Comparison of ENCODE assay signal across 25 cellular contexts in the genomic region with DNA sequence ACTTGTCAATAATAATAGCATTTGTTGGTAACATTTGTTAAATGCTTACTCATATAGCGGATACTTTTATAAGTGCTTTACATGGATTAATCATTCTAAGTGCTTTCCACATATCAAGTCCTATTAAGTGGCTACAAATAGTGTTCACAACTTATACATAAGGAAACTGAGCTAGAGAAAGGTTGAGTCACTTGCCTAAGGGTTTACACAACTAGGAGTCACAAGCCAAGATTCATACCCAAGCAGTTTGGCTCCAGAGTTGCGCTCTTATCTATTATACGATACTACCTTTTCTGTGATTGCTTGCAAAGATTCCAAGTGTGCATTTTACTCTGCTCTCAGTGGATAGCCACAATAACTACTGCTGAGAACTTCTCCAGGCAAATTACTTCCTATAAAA.
DNase-seq lines count a peak whose midpoint lies in the region; ATAC-seq, FAIRE-seq and TF ChIP-seq lines count a peak whose summit lies in the region.
"Had no signal": no experiment of that assay in that cellular context is flagged by ENCODE, and none has a peak within 500 bp of the region (broad histone marks: within the 10 kb centered on the region; RNA-seq: fewer than 3 reads in every experiment).

No MANE protein-coding gene starts in this region.

- H3K9me3 ChIP-seq in breast epithelium (no peaks in the 10 kb centered on the region), keratinocyte (ENCODE audit: control insufficient read depth, low read depth, low read length) (no peaks in the 10 kb centered on the region), upper lobe of right lung (no peaks in the 10 kb centered on the region)
- H3K9me3 ChIP-seq: SJCRH30 had no signal

- CTCF ChIA-PET in MCF 10A (lab: Yijun Ruan, JAX), result interaction anchor here (0.6 kb wide), 1 partner anchor 726 kb away, joined by 3 read pairs; no protein-coding TSS in a partner anchor

- peaks cover 26% of the 10 kb centered on the region for H3K27me3 Mint-ChIP-seq in MCF 10A (ENCODE audit: insufficient read depth, unreplicated experiment)

- dilution Hi-C loops in keratinocyte (cut with MboI; ENCODE audit: extremely low pct_ligation_motif_present, low sequenced_read_pairs), result no loop called here

- H3K9me3 Mint-ChIP-seq in MCF 10A (ENCODE audit: unreplicated experiment), result no peaks in the 10 kb centered on the region
- H3K9me3 Mint-ChIP-seq: CD8-positive, alpha-beta T cell had no signal

- H3K36me3 ChIP-seq in breast epithelium (no peaks in the 10 kb centered on the region), keratinocyte (ENCODE audit: control insufficient read depth in 2 of 2, extremely low read depth in 1 of 2, insufficient read depth in 2 of 2, low read length in 2 of 2) (no peaks in the 10 kb centered on the region), upper lobe of right lung (no peaks in the 10 kb centered on the region)
- H3K36me3 ChIP-seq: SJCRH30 had no signal

- no peaks in the 10 kb centered on the region for H3K36me3 Mint-ChIP-seq in MCF 10A (ENCODE audit: insufficient read depth, unreplicated experiment)
- H3K36me3 Mint-ChIP-seq: CD8-positive, alpha-beta T cell had no signal

- no peaks in the 10 kb centered on the region for H3K79me2 ChIP-seq in keratinocyte (ENCODE audit: control insufficient read depth, insufficient read depth, low read length)

- peak; percentile 33 for ATAC-seq in upper lobe of right lung
- ATAC-seq: CD8-positive, alpha-beta T cell; Panc1 had no signal

- intact Hi-C loops in MCF 10A (cut with micrococcal nuclease) (no loop called here), breast epithelium (cut with DNase I; ENCODE audit: low total_unique reads) (no loop called here), upper lobe of right lung (cut with DNase I) (no loop called here)

- H2AFZ ChIP-seq in keratinocyte (ENCODE audit: control insufficient read depth, low read length), result no peak overlapping the region

- H3K4me3 Mint-ChIP-seq in MCF 10A (ENCODE audit: unreplicated experiment), result no peak overlapping the region
- H3K4me3 Mint-ChIP-seq: CD8-positive, alpha-beta T cell had no signal

- POLR2A ChIA-PET in MCF 10A (lab: Yijun Ruan, JAX), result no interaction called here

- no peak overlapping the region for H3K9ac ChIP-seq in keratinocyte (ENCODE audit: control insufficient read depth, extremely low read depth, insufficient read depth, low read length)

- H3K4me1 ChIP-seq in breast epithelium (no peaks in the 10 kb centered on the region), keratinocyte (ENCODE audit: control insufficient read depth, extremely low read depth, insufficient read depth, low read length) (peaks cover 13% of the 10 kb centered on the region), upper lobe of right lung (no peaks in the 10 kb centered on the region)
- H3K4me1 ChIP-seq: SJCRH30 had no signal

- H3K27me3 ChIP-seq in breast epithelium (no peaks in the 10 kb centered on the region), keratinocyte (ENCODE audit: control insufficient read depth, extremely low read depth, insufficient read depth, low read length) (no peaks in the 10 kb centered on the region), upper lobe of right lung (no peaks in the 10 kb centered on the region)
- H3K27me3 ChIP-seq: SJCRH30 had no signal

- no TSS peak for BruUV-seq in MCF 10A (replicated peaks; lab: Mats Ljungman, UMichigan)

- H3K27ac Mint-ChIP-seq in MCF 10A (ENCODE audit: low read depth, unreplicated experiment), result no peak overlapping the region
- H3K27ac Mint-ChIP-seq: CD8-positive, alpha-beta T cell had no signal

- TF ChIP-seq POLR2A in breast epithelium (IDR thresholded peaks at IDR 0.05), result no peak

- H3K4me1 Mint-ChIP-seq in MCF 10A (ENCODE audit: insufficient read depth, unreplicated experiment), result no peaks in the 10 kb centered on the region

- FAIRE-seq in keratinocyte (lab: Jason Lieb, UNC), result peak; percentile 61
- FAIRE-seq: G401.6, GM12892 had no signal

- H3K4me3 ChIP-seq in breast epithelium (no peak overlapping the region), keratinocyte (ENCODE audit: control insufficient read depth in 2 of 3, extremely low read depth in 1 of 3, insufficient read depth in 2 of 3, low read depth in 1 of 3, low read length in 3 of 3) (no peak overlapping the region), upper lobe of right lung (no peak overlapping the region)
- H3K4me3 ChIP-seq: SJCRH30 had no signal

- no peak overlapping the region for H3K27ac ChIP-seq in breast epithelium
- no peak overlapping the region for H3K27ac ChIP-seq in epithelial cell of prostate
- H3K27ac ChIP-seq in keratinocyte (ENCODE audit: control insufficient read depth, insufficient read depth, low read length), result no peak overlapping the region
- H3K27ac ChIP-seq in upper lobe of right lung, result no peak overlapping the region
- H3K27ac ChIP-seq: 22Rv1, SJCRH30 had no signal

- H4K20me1 ChIP-seq in keratinocyte (ENCODE audit: control insufficient read depth, extremely low read depth, insufficient read depth, low read length), result no peaks in the 10 kb centered on the region

- no peaks in the 10 kb centered on the region for H3K9me1 ChIP-seq in keratinocyte (ENCODE audit: control insufficient read depth, extremely low read depth, insufficient read depth, low read length)

- peak overlapping the region; percentile 27 for H3K4me2 ChIP-seq in keratinocyte (ENCODE audit: control insufficient read depth, extremely low read depth, insufficient read depth, low read depth, low read length)

- peak; percentile 9 for DNase-seq in MCF 10A (ENCODE audit: unreplicated experiment)
- no peak for DNase-seq in breast epithelium (ENCODE audit: low spot score in 2 of 2)
- peak; percentile 67 for DNase-seq in epithelial cell of prostate (ENCODE audit: low read depth, low spot score)
- DNase-seq in keratinocyte (ENCODE audit: low read depth, low spot score), result no peak
- DNase-seq in upper lobe of right lung, result no peak
- no peak for DNase-seq in NCI-H1436 treated with DMSO at 0.1 percent for 48 hours (lab: John Stamatoyannopoulos, UW)
- DNase-seq in stimulated activated CD4-positive, alpha-beta T cell treated with anti-CD3 and anti-CD28 coated beads, Interleukin-4, amount 100 ng/mL, for 1 hour, result no peak
- no peak for DNase-seq in NCI-H526 treated with DMSO at 0.1 percent for 48 hours (lab: John Stamatoyannopoulos, UW)
- DNase-seq: AML-193; C1 segment of cervical spinal cord; CD8-positive, alpha-beta T cell; DND-41; GOT3; HCEC 1CT; KBM-7; NCI-H1092; NCI-H1436; NCI-H1930; NCI-H748 treated with DMSO at 0.1 percent for 48 hours; NK-92 treated with Interleukin-12 subunit alpha and Interleukin-12 subunit beta, amount 100 ng/mL, for 24 hours; SJCRH30 had no signal

- TF ChIP-seq CTCF in MCF 10A (IDR thresholded peaks at IDR 0.05; ENCODE audit: unreplicated experiment) (no peak), breast epithelium (IDR thresholded peaks at IDR 0.05) (no peak), keratinocyte (optimal IDR thresholded peaks at IDR 0.05 in 1 of 3, IDR thresholded peaks at IDR 0.05 in 1 of 3, conservative IDR thresholded peaks at IDR 0.05 in 1 of 3; ENCODE audit: extremely low read depth in 1 of 3, insufficient read depth in 2 of 3, low read length in 3 of 3) (no peak), upper lobe of right lung (IDR thresholded peaks at IDR 0.05) (no peak)

Comparison
In these comparisons a context has a peak if more than half of its experiments do, and no peak if none do; other contexts are left out.
1. DNase-seq: peak in MCF 10A (single experiment) and epithelial cell of prostate (single experiment); none in breast epithelium (0 of 2), keratinocyte (single experiment), upper lobe of right lung (single experiment), NCI-H1436 treated with DMSO at 0.1 percent for 48 hours (single experiment), stimulated activated CD4-positive, alpha-beta T cell treated with anti-CD3 and anti-CD28 coated beads, Interleukin-4, amount 100 ng/mL, for 1 hour (single experiment) and NCI-H526 treated with DMSO at 0.1 percent for 48 hours (single experiment).